In genomic region chr6:72977114-72977513, GRCh38 we compare ENCODE assay signal across 12 cellular contexts.
DNase-seq lines count a peak whose midpoint lies in the region; ATAC-seq and TF ChIP-seq lines count a peak whose summit lies in the region.
"Had no signal": no experiment of that assay in that cellular context is flagged by ENCODE, and none has a peak within 500 bp of the region (broad histone marks: within the 10 kb centered on the region; RNA-seq: fewer than 3 reads in every experiment).

No MANE protein-coding gene starts in this region.

- intact Hi-C loops in ovary (cut with DNase I) (no loop called here), heart left ventricle (cut with DNase I) (no loop called here)

- no peaks in the 10 kb centered on the region for H3K9me3 ChIP-seq in ovary
- H3K9me3 ChIP-seq in heart left ventricle, result peaks cover 0 to 11% (median 0%) of the 10 kb centered on the region in 12 donors
- H3K9me3 ChIP-seq: transverse colon had no signal

- ATAC-seq in GM18511 (IDR thresholded peaks at IDR 0.05; ENCODE audit: unreplicated experiment) (peak; percentile 95), GM21423 (IDR thresholded peaks at IDR 0.05; ENCODE audit: unreplicated experiment) (peak; percentile 85), HG03196 (IDR thresholded peaks at IDR 0.05; ENCODE audit: unreplicated experiment) (peak; percentile 84), heart left ventricle (no peak)
- ATAC-seq: activated T-cell treated with anti-CD3 and anti-CD28 coated beads, Interleukin-2, amount 50 U/mL, for 72 hours had no signal

- WGBS in ovary, 3 donors, result 33 to 45% (median 34%) methylated on average over 1 of the region's 1 CpG
- WGBS in heart left ventricle, 4 donors, result 50 to 65% (median 53%) methylated on average over 1 of the region's 1 CpG

- TF ChIP-seq POLR2A in ovary (IDR thresholded peaks at IDR 0.05), result no peak
- TF ChIP-seq POLR2A in heart left ventricle (IDR thresholded peaks at IDR 0.05), result no peak

- H3K4me1 ChIP-seq in ovary (ENCODE audit: insufficient read depth) (no peaks in the 10 kb centered on the region), heart left ventricle (no peaks in the 10 kb centered on the region)
- H3K4me1 ChIP-seq: transverse colon had no signal

- TF ChIP-seq CTCF in ovary (IDR thresholded peaks at IDR 0.05) (no peak), heart left ventricle (IDR thresholded peaks at IDR 0.05) (no peak)

- H3K27me3 ChIP-seq in ovary (no peaks in the 10 kb centered on the region), heart left ventricle (no peaks in the 10 kb centered on the region)
- H3K27me3 ChIP-seq: transverse colon had no signal

- no peak overlapping the region for H3K4me3 ChIP-seq in ovary
- H3K4me3 ChIP-seq in heart left ventricle, result no peak overlapping the region
- H3K4me3 ChIP-seq: transverse colon had no signal

- H3K27ac ChIP-seq in ovary, result no peak overlapping the region
- H3K27ac ChIP-seq in heart left ventricle, result no peak overlapping the region
- H3K27ac ChIP-seq: transverse colon had no signal

- no peak for TF ChIP-seq EP300 in ovary (IDR thresholded peaks at IDR 0.05)

- H3K36me3 ChIP-seq in ovary (no peaks in the 10 kb centered on the region), heart left ventricle (no peaks in the 10 kb centered on the region)
- H3K36me3 ChIP-seq: transverse colon had no signal

- DNase-seq in OCI-M1 (lab: John Stamatoyannopoulos, UW) (peak; percentile 39), SKM-1 treated with dmso at 0.1 percent for 144 hours (lab: John Stamatoyannopoulos, UW; ENCODE audit: unreplicated experiment) (no peak), ovary (no peak), heart left ventricle (no peak)
- no peak for DNase-seq in central memory CD4-positive, alpha-beta T cell
- DNase-seq: activated T-cell treated with anti-CD3 and anti-CD28 coated beads, Interleukin-2, amount 50 U/mL, for 72 hours; CD8-positive, alpha-beta memory T cell; dermis blood vessel endothelial cell; transverse colon had no signal

Comparison
In these comparisons a context has a peak if more than half of its experiments do, and no peak if none do; other contexts are left out.
1. ATAC-seq: peak in GM18511 (single experiment), GM21423 (single experiment) and HG03196 (single experiment); none in heart left ventricle (0 of 4).